Comparison of ENCODE assay signal across 15 cellular contexts in genomic region chr11:4071325-4071724, GRCh38. TPM values are rescaled to one million over a fixed set of nuclear protein-coding genes. Genes with fewer than 3 reads are reported as not detected.
DNase-seq lines count a peak whose midpoint lies in the region; ATAC-seq and TF ChIP-seq lines count a peak whose summit lies in the region.
"Had no signal": no experiment of that assay in that cellular context is flagged by ENCODE, and none has a peak within 500 bp of the region (broad histone marks: within the 10 kb centered on the region; RNA-seq: fewer than 3 reads in every experiment).

No MANE protein-coding gene starts in this region.

- H3K4me2 ChIP-seq in neuronal stem cell (ENCODE audit: insufficient read depth, low read length, poor library complexity, severe bottlenecking) (no peak overlapping the region), mammary epithelial cell (ENCODE audit: insufficient read depth, low read depth, low read length) (no peak overlapping the region)

- H3K18ac ChIP-seq in neuronal stem cell (ENCODE audit: low read length) = no peak overlapping the region

- no peak for ATAC-seq in CD4-positive, alpha-beta T cell (ENCODE audit: poor library complexity)

- H3K27ac ChIP-seq in CD4-positive, alpha-beta T cell (ENCODE audit: low read depth, low read length) = no peak overlapping the region
- H3K27ac ChIP-seq in HEK293 (ENCODE audit: extremely low read depth, low read depth, low read length) (no peak overlapping the region), endodermal cell (ENCODE audit: low read depth, low read length) (no peak overlapping the region), neuronal stem cell (replicated peaks; ENCODE audit: low read length) (peak overlapping the region; percentile 64), mammary epithelial cell (ENCODE audit: insufficient read depth, low read depth, low read length) (no peak overlapping the region)
- H3K27ac ChIP-seq: C4-2B, SJCRH30 had no signal

- peaks cover 63% of the 10 kb centered on the region for H3K36me3 Mint-ChIP-seq in CD4-positive, alpha-beta T cell (ENCODE audit: low read depth)
- H3K36me3 Mint-ChIP-seq in endodermal cell (ENCODE audit: low read depth) = no peaks in the 10 kb centered on the region

- H2BK15ac ChIP-seq in neuronal stem cell (ENCODE audit: low read length) = no peak overlapping the region

- H3K9ac ChIP-seq in endodermal cell (ENCODE audit: extremely low read depth, low read length, poor library complexity, severe bottlenecking) = no peak overlapping the region
- H3K9ac ChIP-seq in neuronal stem cell (ENCODE audit: low read depth, low read length, poor library complexity) = no peak overlapping the region
- H3K9ac ChIP-seq in mammary epithelial cell (ENCODE audit: insufficient read depth, low read length) = no peak overlapping the region

- H3K79me2 ChIP-seq in mammary epithelial cell (ENCODE audit: insufficient read depth, low read length) = no peaks in the 10 kb centered on the region

- no peak overlapping the region for H4K91ac ChIP-seq in neuronal stem cell (ENCODE audit: low read depth, low read length, poor library complexity)

- H3K4ac ChIP-seq in neuronal stem cell (ENCODE audit: low read length) = no peak overlapping the region

- H3K27me3 ChIP-seq in CD4-positive, alpha-beta T cell (ENCODE audit: control insufficient read depth, insufficient read depth, low read length) = no peaks in the 10 kb centered on the region
- H3K27me3 ChIP-seq in endodermal cell (ENCODE audit: control insufficient read depth, insufficient read depth, low read length, poor library complexity, severe bottlenecking) (no peaks in the 10 kb centered on the region), neuronal stem cell (ENCODE audit: control insufficient read depth in 3 of 3, insufficient read depth in 3 of 3, low read depth in 1 of 3, low read length in 3 of 3) (no peaks in the 10 kb centered on the region), mammary epithelial cell (ENCODE audit: insufficient read depth, low read length) (no peaks in the 10 kb centered on the region)
- H3K27me3 ChIP-seq: SJCRH30 had no signal

- no peak overlapping the region for H3K4me3 Mint-ChIP-seq in CD4-positive, alpha-beta T cell
- no peak overlapping the region for H3K4me3 Mint-ChIP-seq in endodermal cell

- H2AK5ac ChIP-seq in neuronal stem cell (ENCODE audit: low read depth, low read length) = no peak overlapping the region

- no peaks in the 10 kb centered on the region for H3K27me3 Mint-ChIP-seq in CD4-positive, alpha-beta T cell
- no peaks in the 10 kb centered on the region for H3K27me3 Mint-ChIP-seq in endodermal cell (ENCODE audit: insufficient read depth)

- TF ChIP-seq CTCF in CD4-positive, alpha-beta T cell (IDR thresholded peaks at IDR 0.05) = no peak
- TF ChIP-seq CTCF in HEK293 (tag by site-specific recombination; IDR thresholded peaks at IDR 0.05) (no peak), endodermal cell (conservative IDR thresholded peaks at IDR 0.05) (no peak), mammary epithelial cell (conservative IDR thresholded peaks at IDR 0.05 in 1 of 2, IDR thresholded peaks at IDR 0.05 in 1 of 2; ENCODE audit: extremely low read depth in 1 of 2, insufficient read depth in 1 of 2, low read depth in 1 of 2, low read length in 2 of 2) (no peak)

- H2BK12ac ChIP-seq in neuronal stem cell (ENCODE audit: low read length) = no peak overlapping the region

- H3K23ac ChIP-seq in neuronal stem cell (ENCODE audit: low read depth, low read length, poor library complexity) = no peak overlapping the region

- no peaks in the 10 kb centered on the region for H4K20me1 ChIP-seq in mammary epithelial cell (ENCODE audit: insufficient read depth, low read length)

- POLR2A ChIA-PET in CD4-positive, alpha-beta T cell (lab: Charles Lee) = interaction anchor here (2.0 to 5.3 kb wide), 4 partner anchors 124 to 230 kb away, joined by 4 to 76 read pairs (median 16); partner anchors contain the start of genes RHOG and STIM1
- POLR2A ChIA-PET in HEK293 (lab: Yijun Ruan, JAX) = interaction anchor here (2.7 kb wide), 1 partner anchor 216 kb away, joined by 19 read pairs; the partner anchor contains the start of gene STIM1

- no peak overlapping the region for H3K14ac ChIP-seq in neuronal stem cell (ENCODE audit: low read length)

- H3K4me1 ChIP-seq in HEK293 (ENCODE audit: control insufficient read depth, insufficient read depth, low read length) (no peaks in the 10 kb centered on the region), endodermal cell (ENCODE audit: control insufficient read depth, insufficient read depth, low read length) (peaks cover 5% of the 10 kb centered on the region), neuronal stem cell (ENCODE audit: control insufficient read depth in 2 of 2, insufficient read depth in 1 of 2, low read depth in 1 of 2, low read length in 2 of 2) (peaks cover 0 to 6% of the 10 kb centered on the region in 2 donors), mammary epithelial cell (ENCODE audit: insufficient read depth, low read length) (peaks cover 9% of the 10 kb centered on the region)
- H3K4me1 ChIP-seq: SJCRH30 had no signal

- no peak overlapping the region for H3K4me3 ChIP-seq in HEK293 (ENCODE audit: low read depth, low read length)
- H3K4me3 ChIP-seq in endodermal cell (ENCODE audit: low read length) = no peak overlapping the region
- H3K4me3 ChIP-seq in neuronal stem cell (ENCODE audit: low read length in 2 of 2) = no peak overlapping the region
- no peak overlapping the region for H3K4me3 ChIP-seq in mammary epithelial cell (replicated peaks in 1 of 3; ENCODE audit: insufficient read depth in 1 of 3, low read depth in 2 of 3, low read length in 3 of 3)
- H3K4me3 ChIP-seq: K562, SJCRH30 had no signal

- H3K9me3 Mint-ChIP-seq in CD4-positive, alpha-beta T cell = no peaks in the 10 kb centered on the region
- H3K9me3 Mint-ChIP-seq in endodermal cell = no peaks in the 10 kb centered on the region

- DNase-seq in CD4-positive, alpha-beta T cell = no peak
- DNase-seq in endodermal cell (peak; percentile 29), neuronal stem cell (ENCODE audit: low spot score) (no peak), mammary epithelial cell (no peak), cerebellar nuclear complex (lab: John Stamatoyannopoulos, UW) (no peak), HuH-7 (ENCODE audit: low spot score) (no peak)
- DNase-seq: Calu3, NCI-H187, NCI-H2171, NCI-H748 treated with DMSO at 0.1 percent for 48 hours, RPMI8226 had no signal

- no peak overlapping the region for H2BK120ac ChIP-seq in neuronal stem cell (ENCODE audit: low read depth, low read length)

- no peaks in the 10 kb centered on the region for H3K79me1 ChIP-seq in neuronal stem cell (ENCODE audit: low read depth, low read length)

- dilution Hi-C loops in mammary epithelial cell (cut with HindIII; ENCODE audit: low sequenced_read_pairs) = loop anchor here (5.0 kb wide), 1 partner anchor 219 kb away; no protein-coding TSS in a partner anchor

- peak overlapping the region; percentile 69 for H3K27ac Mint-ChIP-seq in CD4-positive, alpha-beta T cell
- no peak overlapping the region for H3K27ac Mint-ChIP-seq in endodermal cell

- CTCF ChIA-PET in CD4-positive, alpha-beta T cell (lab: Charles Lee) = interaction anchor here (0.7 to 4.6 kb wide), 11 partner anchors 117 to 263 kb away, joined by 3 to 52 read pairs (median 11); partner anchors contain the start of genes PGAP2 and STIM1
- CTCF ChIA-PET in HEK293 (lab: Yijun Ruan, JAX) = interaction anchor here (0.6 to 15.3 kb wide), 5 partner anchors 8 to 463 kb away, joined by 3 to 589 read pairs (median 17); partner anchors contain the start of genes RHOG and STIM1
- CTCF ChIA-PET in mammary epithelial cell (lab: Charles Lee; ENCODE audit: low non-redundant PET) = no interaction called here

- intact Hi-C loops in CD4-positive, alpha-beta T cell (cut with DNase I, micrococcal nuclease) = loop anchor here (5.0 to 10.0 kb wide), 2 partner anchors 129 to 337 kb away; no protein-coding TSS in a partner anchor
- intact Hi-C loops in mammary epithelial cell (cut with micrococcal nuclease) = loop anchor here (5.0 to 10.0 kb wide), 2 partner anchors 164 to 617 kb away; no protein-coding TSS in a partner anchor

- H3K36me3 ChIP-seq in HEK293 (ENCODE audit: control insufficient read depth in 2 of 2, insufficient read depth in 1 of 2, low read length in 2 of 2) = peaks cover 0 to 21% of the 10 kb centered on the region in 2 experiments; a peak in 1 of 3 replicates
- no peaks in the 10 kb centered on the region for H3K36me3 ChIP-seq in endodermal cell (ENCODE audit: control insufficient read depth, insufficient read depth, low read length)
- H3K36me3 ChIP-seq in neuronal stem cell (replicated peaks in 1 of 2; ENCODE audit: control insufficient read depth in 2 of 2, insufficient read depth in 2 of 2, low read length in 2 of 2) = no peaks in the 10 kb centered on the region
- no peaks in the 10 kb centered on the region for H3K36me3 ChIP-seq in mammary epithelial cell (ENCODE audit: insufficient read depth, low read length)
- H3K36me3 ChIP-seq: SJCRH30 had no signal

- in situ Hi-C loops in mammary epithelial cell (cut with MboI; ENCODE audit: low sequenced_read_pairs in 2 of 2) = loop anchor here in 1 of 2 donors (5.0 kb wide), 1 partner anchor 224 kb away; no protein-coding TSS in a partner anchor

- H2BK5ac ChIP-seq in neuronal stem cell (ENCODE audit: low read length) = no peak overlapping the region

- no peak overlapping the region for H4K8ac ChIP-seq in neuronal stem cell (ENCODE audit: low read depth, low read length)

- no TSS peak for BruUV-seq in mammary epithelial cell (replicated peaks; lab: Mats Ljungman, UMichigan)

- H2AFZ ChIP-seq in neuronal stem cell (ENCODE audit: low read length) (no peak overlapping the region), mammary epithelial cell (ENCODE audit: low read depth, low read length) (no peak overlapping the region)

- H3K9me3 ChIP-seq in CD4-positive, alpha-beta T cell (ENCODE audit: control insufficient read depth, low read length) = no peaks in the 10 kb centered on the region
- H3K9me3 ChIP-seq in HEK293 (ENCODE audit: control insufficient read depth, insufficient read depth, low read depth, low read length) (no peaks in the 10 kb centered on the region), endodermal cell (ENCODE audit: control insufficient read depth, low read length) (no peaks in the 10 kb centered on the region), neuronal stem cell (replicated peaks in 1 of 2; ENCODE audit: control insufficient read depth in 2 of 2, insufficient read depth in 1 of 2, low read depth in 1 of 2, low read length in 2 of 2) (no peaks in the 10 kb centered on the region), mammary epithelial cell (replicated peaks; ENCODE audit: insufficient read depth, low read length) (no peaks in the 10 kb centered on the region)
- H3K9me3 ChIP-seq: SJCRH30 had no signal

- H3K4me1 Mint-ChIP-seq in CD4-positive, alpha-beta T cell (ENCODE audit: low read depth) = peaks cover 87% of the 10 kb centered on the region
- H3K4me1 Mint-ChIP-seq in endodermal cell = peaks cover 17% of the 10 kb centered on the region

RNA-seq across cellular contexts. Expression of gene RRM1, which starts 23.3 kb away (rescaled TPM):
- total RNA-seq in CD4-positive, alpha-beta T cell = 10 to 100 TPM; 64.7 to 73.1 TPM
- total RNA-seq in endodermal cell (100 to 1,000 TPM in 1 of 2 donors, 10 to 100 TPM in 1; 79.2 to 102 TPM), mammary epithelial cell (100 to 1,000 TPM in 1 of 2 donors, 10 to 100 TPM in 1; 72.7 to 113 TPM)
- polyA plus RNA-seq in endodermal cell (2013, experiment 1 of 2) = 128 TPM
- polyA plus RNA-seq in endodermal cell (2013, experiment 2 of 2) = 129 TPM
- 107 TPM for polyA plus RNA-seq in neuronal stem cell (2013, experiment 1 of 2)
- 105 TPM for polyA plus RNA-seq in neuronal stem cell (2013, experiment 2 of 2)
- polyA plus RNA-seq in mammary epithelial cell = 110 TPM
- 223 TPM for polyA minus RNA-seq in mammary epithelial cell
